8 cellular contexts compared by ENCODE assay signal in genomic region chr1:169102567-169102966, GRCh38. TPM values are rescaled to one million over a fixed set of nuclear protein-coding genes. Genes with fewer than 3 reads are reported as not detected.
DNase-seq lines count a peak whose midpoint lies in the region; ATAC-seq, FAIRE-seq and TF ChIP-seq lines count a peak whose summit lies in the region.

No MANE protein-coding gene starts in this region.

- BruUV-seq in endothelial cell of umbilical vein (replicated peaks; lab: Mats Ljungman, UMichigan), result no TSS peak

- H3K4me1 ChIP-seq in endothelial cell of umbilical vein (ENCODE audit: control insufficient read depth, extremely low read depth, insufficient read depth, low read length) (no peaks in the 10 kb centered on the region), neuronal stem cell (ENCODE audit: control insufficient read depth in 2 of 2, insufficient read depth in 1 of 2, low read depth in 1 of 2, low read length in 2 of 2) (peaks cover 12 to 20% of the 10 kb centered on the region in 2 donors)

- no peak overlapping the region for H3K9ac ChIP-seq in endothelial cell of umbilical vein (replicated peaks; ENCODE audit: extremely low read depth, insufficient read depth, low read length)
- H3K9ac ChIP-seq in neuronal stem cell (ENCODE audit: low read depth, low read length, poor library complexity), result no peak overlapping the region

- no peaks in the 10 kb centered on the region for H4K20me1 ChIP-seq in endothelial cell of umbilical vein (replicated peaks; ENCODE audit: control insufficient read depth, extremely low read depth, insufficient read depth, low read length)

- no peak overlapping the region for H3K23ac ChIP-seq in neuronal stem cell (ENCODE audit: low read depth, low read length, poor library complexity)

- H3K9me3 ChIP-seq in endothelial cell of umbilical vein (replicated peaks; ENCODE audit: control insufficient read depth, insufficient read depth, low read length) (no peaks in the 10 kb centered on the region), neuronal stem cell (replicated peaks in 1 of 2; ENCODE audit: control insufficient read depth in 2 of 2, insufficient read depth in 1 of 2, low read depth in 1 of 2, low read length in 2 of 2) (no peaks in the 10 kb centered on the region)

- H3K4me2 ChIP-seq in endothelial cell of umbilical vein (ENCODE audit: insufficient read depth, low read length) (no peak overlapping the region), neuronal stem cell (ENCODE audit: insufficient read depth, low read length, poor library complexity, severe bottlenecking) (no peak overlapping the region)

- H2AFZ ChIP-seq in endothelial cell of umbilical vein (ENCODE audit: low read depth, low read length) (no peak overlapping the region), neuronal stem cell (ENCODE audit: low read length) (peak overlapping the region; percentile 77)

- H3K27me3 ChIP-seq in endothelial cell of umbilical vein (ENCODE audit: control insufficient read depth in 2 of 2, insufficient read depth in 2 of 2, low read length in 2 of 2), result peaks cover 0 to 3% of the 10 kb centered on the region in 2 experiments
- H3K27me3 ChIP-seq in neuronal stem cell (ENCODE audit: control insufficient read depth in 3 of 3, insufficient read depth in 3 of 3, low read depth in 1 of 3, low read length in 3 of 3), result peaks cover 0 to 13% (median 2%) of the 10 kb centered on the region in 3 experiments

- no peak overlapping the region for H2BK5ac ChIP-seq in neuronal stem cell (ENCODE audit: low read length)

- CTCF ChIA-PET in endothelial cell of umbilical vein (lab: Charles Lee), result interaction anchor here (3.9 kb wide), 1 partner anchor 246 kb away, joined by 18 read pairs; no protein-coding TSS in a partner anchor

- no peak overlapping the region for H2AK5ac ChIP-seq in neuronal stem cell (ENCODE audit: low read depth, low read length)

- peak; percentile 63 for FAIRE-seq in endothelial cell of umbilical vein (lab: Jason Lieb, UNC)

- no peak overlapping the region for H3K4ac ChIP-seq in neuronal stem cell (ENCODE audit: low read length)

- dilution Hi-C loops in endothelial cell of umbilical vein (cut with MboI; ENCODE audit: extremely low pct_ligation_motif_present, low sequenced_read_pairs), result no loop called here

- ATAC-seq in HG02759 (IDR thresholded peaks at IDR 0.05; ENCODE audit: unreplicated experiment), result no peak

- H3K14ac ChIP-seq in neuronal stem cell (ENCODE audit: low read length), result no peak overlapping the region

- H3K27ac ChIP-seq in endothelial cell of umbilical vein (ENCODE audit: insufficient read depth, low read depth, low read length) (no peak overlapping the region), neuronal stem cell (replicated peaks; ENCODE audit: low read length) (no peak overlapping the region)

- peak overlapping the region; percentile 61 for H3K18ac ChIP-seq in neuronal stem cell (ENCODE audit: low read length)

- POLR2A ChIA-PET in endothelial cell of umbilical vein (lab: Charles Lee), result no interaction called here

- WGBS in neuronal stem cell (ENCODE audit: extremely low coverage in 2 of 2, insufficient read length in 2 of 2, insufficient replicate concordance in 1 of 2), 2 donors, result no CpG with 5 or more reads among the region's 4 CpGs

- H2BK15ac ChIP-seq in neuronal stem cell (ENCODE audit: low read length), result no peak overlapping the region

- H3K79me1 ChIP-seq in neuronal stem cell (ENCODE audit: low read depth, low read length), result no peaks in the 10 kb centered on the region

- no peak for TF ChIP-seq POLR2A in endothelial cell of umbilical vein (IDR thresholded peaks at IDR 0.05; ENCODE audit: low read depth, low read length)

- H3K36me3 ChIP-seq in endothelial cell of umbilical vein (ENCODE audit: control insufficient read depth in 2 of 2, extremely low read depth in 1 of 2, insufficient read depth in 2 of 2, low read length in 2 of 2), result no peaks in the 10 kb centered on the region
- no peaks in the 10 kb centered on the region for H3K36me3 ChIP-seq in neuronal stem cell (replicated peaks in 1 of 2; ENCODE audit: control insufficient read depth in 2 of 2, insufficient read depth in 2 of 2, low read length in 2 of 2)

- H3K4me3 ChIP-seq in endothelial cell of umbilical vein (replicated peaks in 1 of 3; ENCODE audit: insufficient read depth in 1 of 3, low read depth in 1 of 3, low read length in 3 of 3), result no peak overlapping the region
- no peak overlapping the region for H3K4me3 ChIP-seq in neuronal stem cell (ENCODE audit: low read length in 2 of 2)

- H4K8ac ChIP-seq in neuronal stem cell (ENCODE audit: low read depth, low read length), result no peak overlapping the region

- peaks cover 10% of the 10 kb centered on the region for H3K79me2 ChIP-seq in endothelial cell of umbilical vein (ENCODE audit: control insufficient read depth, insufficient read depth, low read length)

- no peak overlapping the region for H2BK12ac ChIP-seq in neuronal stem cell (ENCODE audit: low read length)

- TF ChIP-seq CTCF in endothelial cell of umbilical vein (IDR thresholded peaks at IDR 0.05; ENCODE audit: extremely low read depth in 1 of 2, insufficient read depth in 1 of 2, low read depth in 1 of 2, low read length in 2 of 2), result no peak

- no peaks in the 10 kb centered on the region for H3K9me1 ChIP-seq in endothelial cell of umbilical vein (replicated peaks; ENCODE audit: control insufficient read depth, extremely low read depth, insufficient read depth, low read length)

- peak; percentile 17 for DNase-seq in DMS53 treated with DMSO at 0.1 percent for 48 hours (lab: John Stamatoyannopoulos, UW; ENCODE audit: unreplicated experiment)
- DNase-seq in NCI-H345 treated with DMSO at 0.1 percent for 48 hours (lab: John Stamatoyannopoulos, UW; ENCODE audit: unreplicated experiment), result peak; percentile 94
- DNase-seq in endothelial cell of umbilical vein (ENCODE audit: low read depth, low spot score), result peak; percentile 26
- no peak for DNase-seq in neuronal stem cell (ENCODE audit: low spot score)
- DNase-seq in NCI-H510A treated with DMSO at 0.1 percent for 48 hours (lab: John Stamatoyannopoulos, UW), result no peak
- no peak for DNase-seq in stimulated activated naive CD4-positive, alpha-beta T cell (lab: John Stamatoyannopoulos, UW)
- DNase-seq in stimulated activated CD4-positive, alpha-beta T cell treated with anti-CD3 and anti-CD28 coated beads, Interleukin-2, amount 100 ng/mL, for 48 hours, result no peak

- no peak overlapping the region for H4K91ac ChIP-seq in neuronal stem cell (ENCODE audit: low read depth, low read length, poor library complexity)

- no peak overlapping the region for H2BK120ac ChIP-seq in neuronal stem cell (ENCODE audit: low read depth, low read length)

- intact Hi-C loops in endothelial cell of umbilical vein (cut with micrococcal nuclease), result no loop called here

TF ChIP-seq in endothelial cell of umbilical vein, 7 proteins besides CTCF, POLR2A, EP300 and RAD21:
- TF ChIP-seq JUN (IDR thresholded peaks at IDR 0.05; ENCODE audit: borderline replicate concordance, insufficient read depth, insufficient read length, low read depth) (peak; percentile 52), FOS (IDR thresholded peaks at IDR 0.05; ENCODE audit: borderline replicate concordance, insufficient read depth, low read length) (peak; percentile 74), MYC (IDR thresholded peaks at IDR 0.05; ENCODE audit: low read depth, low read length) (no peak), EZH2 (IDR thresholded peaks at IDR 0.05; ENCODE audit: borderline replicate concordance, low read depth, low read length, severe bottlenecking) (no peak)

RNA-seq across cellular contexts. Expression of gene ATP1B1, which starts 3.9 kb away (rescaled TPM):
- 56.1 and 60.5 TPM in 2 replicates for total RNA-seq in endothelial cell of umbilical vein
- polyA plus RNA-seq in endothelial cell of umbilical vein, result 11.5 and 14.3 TPM in 2 replicates
- polyA plus RNA-seq in endothelial cell of umbilical vein (2011; cell fraction: cytosol; rRNA removed), result 18.8 and 19.5 TPM in 2 replicates
- polyA plus RNA-seq in endothelial cell of umbilical vein (2011; cell fraction: nucleus; rRNA removed), result 12.9 and 20.0 TPM in 2 replicates
- 23.8 and 44.8 TPM in 2 replicates for polyA plus RNA-seq in endothelial cell of umbilical vein (2012)
- 13.2 and 15.4 TPM in 2 replicates for polyA minus RNA-seq in endothelial cell of umbilical vein
- polyA minus RNA-seq in endothelial cell of umbilical vein (2011; cell fraction: cytosol; rRNA and poly(A)+ RNA removed), result 56.3 TPM
- polyA minus RNA-seq in endothelial cell of umbilical vein (2011; cell fraction: nucleus; rRNA and poly(A)+ RNA removed), result 12.3 and 12.8 TPM in 2 replicates
- polyA plus RNA-seq in neuronal stem cell (2013, experiment 1 of 2), result 33.8 TPM
- 36.7 TPM for polyA plus RNA-seq in neuronal stem cell (2013, experiment 2 of 2)

Comparison
In these comparisons a context has a peak if more than half of its experiments do, and no peak if none do; other contexts are left out.
1. DNase-seq: peak in DMS53 treated with DMSO at 0.1 percent for 48 hours (single experiment), NCI-H345 treated with DMSO at 0.1 percent for 48 hours (single experiment) and endothelial cell of umbilical vein (single experiment); none in neuronal stem cell (single experiment), NCI-H510A treated with DMSO at 0.1 percent for 48 hours (single experiment), stimulated activated naive CD4-positive, alpha-beta T cell (0 of 6) and stimulated activated CD4-positive, alpha-beta T cell treated with anti-CD3 and anti-CD28 coated beads, Interleukin-2, amount 100 ng/mL, for 48 hours (0 of 2).